Comparison of ENCODE assay signal across 7 cellular contexts in genomic region chr15:75780995-75781394, GRCh38.
DNase-seq lines count a peak whose midpoint lies in the region; ATAC-seq and TF ChIP-seq lines count a peak whose summit lies in the region.
"Not testable (repeated sequence)": the region's sequence is repeated elsewhere in the genome, so short reads cannot be mapped to it uniquely, and the experiment has no call there.

No MANE protein-coding gene starts in this region.

- CTCF ChIA-PET in activated CD8-positive, alpha-beta memory T cell treated with anti-CD3 and anti-CD28 coated beads, Interleukin-2, amount 10 ng/mL, durations not matched to agents 7 days and 5 days (lab: Charles Lee), result not testable (repeated sequence)

- H3K9me3 ChIP-seq in RWPE2 (ENCODE audit: severe bottlenecking), result not testable (repeated sequence)

- peaks cover 42% of the 10 kb centered on the region for H3K27me3 Mint-ChIP-seq in activated CD8-positive, alpha-beta memory T cell treated with anti-CD3 and anti-CD28 coated beads, Interleukin-2, amount 10 ng/mL, durations not matched to agents 7 days and 5 days
- peaks cover 10% of the 10 kb centered on the region for H3K27me3 Mint-ChIP-seq in neural crest cell (ENCODE audit: low read depth)

- not testable (repeated sequence) for H3K4me1 ChIP-seq in RWPE2 (ENCODE audit: insufficient read depth, poor library complexity, severe bottlenecking)

- DNase-seq in RWPE2 (ENCODE audit: low spot score) (peak; percentile 33), left lobe of liver (ENCODE audit: low spot score) (peak; percentile 23), ureter (ENCODE audit: low spot score) (peak; percentile 17)
- peak; percentile 21 for DNase-seq in activated CD8-positive, alpha-beta memory T cell treated with anti-CD3 and anti-CD28 coated beads, Interleukin-2, amount 10 ng/mL, durations not matched to agents 7 days and 5 days
- DNase-seq in activated effector memory CD4-positive, alpha-beta T cell treated with anti-CD3 and anti-CD28 coated beads, Interleukin-2, amount 50 U/mL, for 16 hours, result peak; percentile 46
- DNase-seq in neural crest cell (ENCODE audit: low read depth, low spot score), result not testable (repeated sequence)
- peak; percentile 10 for DNase-seq in stimulated activated CD8-positive, alpha-beta memory T cell treated with anti-CD3 and anti-CD28 coated beads, Interleukin-4, amount 100 ng/mL, for 48 hours

- not testable (repeated sequence) for H3K27me3 ChIP-seq in RWPE2 (ENCODE audit: insufficient read depth, poor library complexity, severe bottlenecking)

- not testable (repeated sequence) for H3K4me3 ChIP-seq in RWPE2 (ENCODE audit: severe bottlenecking)

- H3K4me3 Mint-ChIP-seq in activated CD8-positive, alpha-beta memory T cell treated with anti-CD3 and anti-CD28 coated beads, Interleukin-2, amount 10 ng/mL, durations not matched to agents 7 days and 5 days; neural crest cell: not testable (repeated sequence)

- not testable (repeated sequence) for ATAC-seq in RWPE2 (ENCODE audit: low read depth); activated CD8-positive, alpha-beta memory T cell treated with anti-CD3 and anti-CD28 coated beads, Interleukin-2, amount 10 ng/mL, durations not matched to agents 7 days and 5 days; left lobe of liver

- H3K36me3 Mint-ChIP-seq in activated CD8-positive, alpha-beta memory T cell treated with anti-CD3 and anti-CD28 coated beads, Interleukin-2, amount 10 ng/mL, durations not matched to agents 7 days and 5 days; neural crest cell (ENCODE audit: low read depth): not testable (repeated sequence)

- not testable (repeated sequence) for H3K27ac Mint-ChIP-seq in activated CD8-positive, alpha-beta memory T cell treated with anti-CD3 and anti-CD28 coated beads, Interleukin-2, amount 10 ng/mL, durations not matched to agents 7 days and 5 days
- H3K27ac Mint-ChIP-seq in neural crest cell (ENCODE audit: unreplicated experiment), result peak overlapping the region; percentile 35

- H3K36me3 ChIP-seq in RWPE2 (ENCODE audit: low read depth), result not testable (repeated sequence)

- H3K27ac ChIP-seq in RWPE2 (ENCODE audit: poor library complexity, severe bottlenecking), result not testable (repeated sequence)

- TF ChIP-seq CTCF in RWPE2 (IDR thresholded peaks at IDR 0.05; ENCODE audit: poor library complexity, severe bottlenecking); neural crest cell (conservative IDR thresholded peaks at IDR 0.05): not testable (repeated sequence)

- H3K9me3 Mint-ChIP-seq in activated CD8-positive, alpha-beta memory T cell treated with anti-CD3 and anti-CD28 coated beads, Interleukin-2, amount 10 ng/mL, durations not matched to agents 7 days and 5 days (ENCODE audit: low read depth); neural crest cell: not testable (repeated sequence)

- not testable (repeated sequence) for H3K4me1 Mint-ChIP-seq in activated CD8-positive, alpha-beta memory T cell treated with anti-CD3 and anti-CD28 coated beads, Interleukin-2, amount 10 ng/mL, durations not matched to agents 7 days and 5 days
- peaks cover 11% of the 10 kb centered on the region for H3K4me1 Mint-ChIP-seq in neural crest cell
